ENCODE assay signal across 23 cellular contexts in genomic region chr14:20627337-20628032, GRCh38. TPM values are rescaled to one million over a fixed set of nuclear protein-coding genes. Genes with fewer than 3 reads are reported as not detected.
DNase-seq lines count a peak whose midpoint lies in the region; ATAC-seq and TF ChIP-seq lines count a peak whose summit lies in the region.
"Had no signal": no experiment of that assay in that cellular context is flagged by ENCODE, and none has a peak within 500 bp of the region (broad histone marks: within the 10 kb centered on the region; RNA-seq: fewer than 3 reads in every experiment).

No MANE protein-coding gene starts in this region.

- H3K79me2 ChIP-seq in smooth muscle cell (ENCODE audit: low read depth), result no peaks in the 10 kb centered on the region

- no peak overlapping the region for H2AFZ ChIP-seq in smooth muscle cell (ENCODE audit: low read depth)

- peak; percentile 53 for ATAC-seq in RWPE2 (ENCODE audit: low read depth)
- ATAC-seq: CD8-positive, alpha-beta T cell; lower lobe of right lung had no signal

- H3K4me1 ChIP-seq in RWPE2 (ENCODE audit: insufficient read depth, poor library complexity, severe bottlenecking) (peaks cover 26% of the 10 kb centered on the region), smooth muscle cell (ENCODE audit: low read depth) (peaks cover 23% of the 10 kb centered on the region)

- H4K20me1 ChIP-seq in smooth muscle cell (ENCODE audit: low read depth), result no peaks in the 10 kb centered on the region

- peaks cover 88% of the 10 kb centered on the region for H3K4me1 Mint-ChIP-seq in activated naive CD4-positive, alpha-beta T cell treated with anti-CD3 and anti-CD28 coated beads, Interleukin-2, amount 50 U/mL, for 24 hours
- H3K4me1 Mint-ChIP-seq in activated naive CD4-positive, alpha-beta T cell treated with anti-CD3 and anti-CD28 coated beads, Interleukin-2, amount 10 ng/mL, durations not matched to agents 7 days and 5 days, result peaks cover 58% of the 10 kb centered on the region

- H3K27ac ChIP-seq in RWPE2 (ENCODE audit: poor library complexity, severe bottlenecking) (peak overlapping the region; percentile 16), smooth muscle cell (ENCODE audit: low read depth) (no peak overlapping the region)
- H3K27ac ChIP-seq: lower lobe of right lung had no signal

- no peaks in the 10 kb centered on the region for H3K9me3 ChIP-seq in RWPE2 (ENCODE audit: severe bottlenecking)
- H3K9me3 ChIP-seq in smooth muscle cell (replicated peaks; ENCODE audit: low read depth), result no peaks in the 10 kb centered on the region
- H3K9me3 ChIP-seq: lower lobe of right lung had no signal

- peaks cover 2% of the 10 kb centered on the region for H3K36me3 Mint-ChIP-seq in activated naive CD4-positive, alpha-beta T cell treated with anti-CD3 and anti-CD28 coated beads, Interleukin-2, amount 50 U/mL, for 24 hours
- H3K36me3 Mint-ChIP-seq in activated naive CD4-positive, alpha-beta T cell treated with anti-CD3 and anti-CD28 coated beads, Interleukin-2, amount 10 ng/mL, durations not matched to agents 7 days and 5 days, result peaks cover 4% of the 10 kb centered on the region
- H3K36me3 Mint-ChIP-seq: CD8-positive, alpha-beta T cell had no signal

- H3K36me3 ChIP-seq in RWPE2 (ENCODE audit: low read depth) (no peaks in the 10 kb centered on the region), smooth muscle cell (ENCODE audit: low read depth) (no peaks in the 10 kb centered on the region)
- H3K36me3 ChIP-seq: lower lobe of right lung had no signal

- no peak for DNase-seq in activated naive CD4-positive, alpha-beta T cell treated with anti-CD3 and anti-CD28 coated beads, Interleukin-2, amount 10 ng/mL, durations not matched to agents 7 days and 5 days
- DNase-seq in RWPE2 (ENCODE audit: low spot score), result no peak
- DNase-seq in fibroblast of pulmonary artery (ENCODE audit: low read depth), result peak; percentile 42
- DNase-seq in smooth muscle cell (lab: John Stamatoyannopoulos, UW; ENCODE audit: unreplicated experiment), result no peak
- no peak for DNase-seq in NCI-H1048 (lab: John Stamatoyannopoulos, UW)
- DNase-seq in head of caudate nucleus, result no peak
- no peak for DNase-seq in SK-N-DZ (ENCODE audit: low spot score)
- DNase-seq: activated gamma-delta T cell; CD8-positive, alpha-beta T cell; cortex of kidney; DND-41; HCEC 1CT; lower lobe of right lung; NCI-H1436; RPMI8226 had no signal

- 53% methylated on average over 6 of the region's 6 CpGs for WGBS in smooth muscle cell (ENCODE audit: low lambda C conversion rate)

- no peak overlapping the region for H3K27ac Mint-ChIP-seq in activated naive CD4-positive, alpha-beta T cell treated with anti-CD3 and anti-CD28 coated beads, Interleukin-2, amount 50 U/mL, for 24 hours
- H3K27ac Mint-ChIP-seq in activated naive CD4-positive, alpha-beta T cell treated with anti-CD3 and anti-CD28 coated beads, Interleukin-2, amount 10 ng/mL, durations not matched to agents 7 days and 5 days, result no peak overlapping the region
- H3K27ac Mint-ChIP-seq: CD8-positive, alpha-beta T cell had no signal

- peaks cover 9% of the 10 kb centered on the region for H3F3A ChIP-seq in smooth muscle cell (ENCODE audit: low read depth)

- H3K9ac ChIP-seq in smooth muscle cell (ENCODE audit: low read depth), result no peak overlapping the region

- intact Hi-C loops in head of caudate nucleus (cut with DNase I), result no loop called here

- H3K4me2 ChIP-seq in smooth muscle cell, result peak overlapping the region; percentile 85

- peak overlapping the region; percentile 31 for H3K4me3 Mint-ChIP-seq in activated naive CD4-positive, alpha-beta T cell treated with anti-CD3 and anti-CD28 coated beads, Interleukin-2, amount 50 U/mL, for 24 hours
- H3K4me3 Mint-ChIP-seq in activated naive CD4-positive, alpha-beta T cell treated with anti-CD3 and anti-CD28 coated beads, Interleukin-2, amount 10 ng/mL, durations not matched to agents 7 days and 5 days, result no peak overlapping the region

- H3K4me3 ChIP-seq in RWPE2 (ENCODE audit: severe bottlenecking) (no peak overlapping the region), fibroblast of pulmonary artery (replicated peaks; ENCODE audit: low read depth, low read length) (no peak overlapping the region), smooth muscle cell (no peak overlapping the region)
- H3K4me3 ChIP-seq: lower lobe of right lung had no signal

- CTCF ChIA-PET in activated naive CD4-positive, alpha-beta T cell treated with anti-CD3 and anti-CD28 coated beads, Interleukin-2, amount 10 ng/mL, durations not matched to agents 7 days and 5 days (lab: Charles Lee), result interaction anchor here (1.5 kb wide), 1 partner anchor 14 kb away, joined by 6 read pairs; no protein-coding TSS in a partner anchor

- peaks cover 26% of the 10 kb centered on the region for H3K27me3 Mint-ChIP-seq in activated naive CD4-positive, alpha-beta T cell treated with anti-CD3 and anti-CD28 coated beads, Interleukin-2, amount 50 U/mL, for 24 hours
- peaks cover 86% of the 10 kb centered on the region for H3K27me3 Mint-ChIP-seq in activated naive CD4-positive, alpha-beta T cell treated with anti-CD3 and anti-CD28 coated beads, Interleukin-2, amount 10 ng/mL, durations not matched to agents 7 days and 5 days

- H3K9me3 Mint-ChIP-seq in activated naive CD4-positive, alpha-beta T cell treated with anti-CD3 and anti-CD28 coated beads, Interleukin-2, amount 50 U/mL, for 24 hours, result no peaks in the 10 kb centered on the region
- peaks cover 5% of the 10 kb centered on the region for H3K9me3 Mint-ChIP-seq in activated naive CD4-positive, alpha-beta T cell treated with anti-CD3 and anti-CD28 coated beads, Interleukin-2, amount 10 ng/mL, durations not matched to agents 7 days and 5 days
- H3K9me3 Mint-ChIP-seq: CD8-positive, alpha-beta T cell had no signal

- TF ChIP-seq CTCF in RWPE2 (IDR thresholded peaks at IDR 0.05; ENCODE audit: poor library complexity, severe bottlenecking) (no peak), fibroblast of pulmonary artery (IDR thresholded peaks at IDR 0.05; ENCODE audit: low read length, missing control alignments) (no peak), smooth muscle cell (IDR thresholded peaks at IDR 0.05; ENCODE audit: borderline replicate concordance, insufficient read depth, poor library complexity, severe bottlenecking) (no peak)

- H3K27me3 ChIP-seq in RWPE2 (ENCODE audit: insufficient read depth, poor library complexity, severe bottlenecking), result no peaks in the 10 kb centered on the region
- H3K27me3 ChIP-seq in smooth muscle cell (ENCODE audit: low read depth), result peaks cover 18% of the 10 kb centered on the region

RNA-seq across cellular contexts. Expression of gene OR6S1, which starts 14.0 kb away (rescaled TPM):
- not detected in 2 replicates for total RNA-seq in smooth muscle cell
- polyA plus RNA-seq in smooth muscle cell, result not detected in 2 replicates
- not detected in 2 replicates for polyA plus RNA-seq in SK-N-DZ (2014; cell fraction: cytosol; rRNA removed)
- polyA plus RNA-seq in SK-N-DZ (2014; cell fraction: nucleus; rRNA removed), result not detected in 2 replicates
- total RNA-seq: activated CD8-positive, alpha-beta memory T cell treated with anti-CD3 and anti-CD28 coated beads for 36 hours; astrocyte; CD8-positive, alpha-beta T cell; epithelial cell of proximal tubule; LHCN-M2; lower lobe of right lung; renal cortical epithelial cell; subcutaneous adipose tissue had no signal
- polyA plus RNA-seq: neural cell had no signal

RNA-seq across cellular contexts. Expression of gene RNASE12, which starts 36.3 kb away (rescaled TPM):
- not detected in 2 replicates for total RNA-seq in smooth muscle cell
- not detected in 2 replicates for polyA plus RNA-seq in smooth muscle cell
- not detected in 2 replicates for polyA plus RNA-seq in SK-N-DZ (2014; cell fraction: cytosol; rRNA removed)
- not detected in 2 replicates for polyA plus RNA-seq in SK-N-DZ (2014; cell fraction: nucleus; rRNA removed)
- total RNA-seq: activated CD8-positive, alpha-beta memory T cell treated with anti-CD3 and anti-CD28 coated beads for 36 hours; astrocyte; CD8-positive, alpha-beta T cell; epithelial cell of proximal tubule; LHCN-M2; lower lobe of right lung; renal cortical epithelial cell; subcutaneous adipose tissue had no signal
- polyA plus RNA-seq: neural cell had no signal

RNA-seq across cellular contexts. Expression of gene RNASE11, which starts 39.7 kb away (rescaled TPM):
- not detected in 2 replicates for total RNA-seq in smooth muscle cell
- polyA plus RNA-seq in smooth muscle cell, result not detected in 2 replicates
- polyA plus RNA-seq in SK-N-DZ (2014; cell fraction: cytosol; rRNA removed), result not detected in 2 replicates
- not detected in 2 replicates for polyA plus RNA-seq in SK-N-DZ (2014; cell fraction: nucleus; rRNA removed)
- total RNA-seq: activated CD8-positive, alpha-beta memory T cell treated with anti-CD3 and anti-CD28 coated beads for 36 hours; astrocyte; CD8-positive, alpha-beta T cell; epithelial cell of proximal tubule; LHCN-M2; lower lobe of right lung; renal cortical epithelial cell; subcutaneous adipose tissue had no signal
- polyA plus RNA-seq: neural cell had no signal

RNA-seq across cellular contexts. Expression of gene RNASE4, which starts 56.9 kb away (rescaled TPM):
- total RNA-seq in smooth muscle cell, result 34.8 and 41.8 TPM in 2 replicates
- 20.1 and 28.6 TPM in 2 replicates for polyA plus RNA-seq in smooth muscle cell
- 0.20 and 1.4 TPM in 2 replicates for polyA plus RNA-seq in SK-N-DZ (2014; cell fraction: cytosol; rRNA removed)
- not detected in 2 replicates for polyA plus RNA-seq in SK-N-DZ (2014; cell fraction: nucleus; rRNA removed)
